Comparison of ENCODE assay signal across 13 cellular contexts in the genomic region with DNA sequence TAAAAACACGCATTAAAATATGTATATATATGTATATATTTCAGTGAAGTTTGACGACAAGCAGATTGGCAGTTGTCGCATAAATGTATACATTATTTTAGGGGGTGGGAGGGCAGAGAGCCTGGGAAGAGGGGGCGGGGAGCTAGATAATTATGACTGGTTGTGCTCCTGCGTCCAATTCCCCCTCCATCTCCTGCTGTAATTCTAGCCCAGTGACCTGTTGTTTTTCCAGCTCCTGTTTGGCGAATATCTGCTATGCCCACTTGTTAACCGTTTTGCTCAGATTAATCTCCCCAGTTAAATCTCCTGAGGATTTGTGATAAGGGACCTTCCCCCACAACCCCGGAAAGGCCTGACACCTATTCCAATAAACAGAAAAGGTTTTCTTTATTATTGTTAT. TPM values are rescaled to one million over a fixed set of nuclear protein-coding genes. Genes with fewer than 3 reads are reported as not detected.
DNase-seq lines count a peak whose midpoint lies in the region; ATAC-seq and TF ChIP-seq lines count a peak whose summit lies in the region.
"Had no signal": no experiment of that assay in that cellular context is flagged by ENCODE, and none has a peak within 500 bp of the region (broad histone marks: within the 10 kb centered on the region; RNA-seq: fewer than 3 reads in every experiment).

No MANE protein-coding gene starts in this region.

- TF ChIP-seq CTCF in left ventricle myocardium inferior (IDR thresholded peaks at IDR 0.05; ENCODE audit: borderline replicate concordance), result no peak
- no peak for TF ChIP-seq CTCF in heart left ventricle (IDR thresholded peaks at IDR 0.05)
- no peak for TF ChIP-seq CTCF in testis (IDR thresholded peaks at IDR 0.05)
- TF ChIP-seq CTCF in osteocyte (IDR thresholded peaks at IDR 0.05), result no peak

- intact Hi-C loops in left ventricle myocardium inferior (cut with micrococcal nuclease), result no loop called here
- intact Hi-C loops in heart left ventricle (cut with DNase I), result no loop called here
- intact Hi-C loops in testis (cut with DNase I; ENCODE audit: low total_unique reads), result no loop called here

- H3K9me3 Mint-ChIP-seq in osteocyte (ENCODE audit: unreplicated experiment), result no peaks in the 10 kb centered on the region
- H3K9me3 Mint-ChIP-seq: activated naive CD4-positive, alpha-beta T cell treated with anti-CD3 and anti-CD28 coated beads, Interleukin-2, amount 50 U/mL, for 72 hours; stimulated activated naive CD8-positive, alpha-beta T cell treated with anti-CD3 and anti-CD28 coated beads, Interleukin-15, amount 100 ng/mL, for 72 hours had no signal

- no peak overlapping the region for H3K4me3 Mint-ChIP-seq in osteocyte (ENCODE audit: unreplicated experiment)
- H3K4me3 Mint-ChIP-seq: IgD-negative memory B cell; stimulated activated naive CD8-positive, alpha-beta T cell treated with anti-CD3 and anti-CD28 coated beads, Interleukin-15, amount 100 ng/mL, for 72 hours had no signal

- H3K27ac Mint-ChIP-seq in osteocyte (ENCODE audit: unreplicated experiment), result no peak overlapping the region
- H3K27ac Mint-ChIP-seq: activated naive CD4-positive, alpha-beta T cell treated with anti-CD3 and anti-CD28 coated beads, Interleukin-2, amount 50 U/mL, for 72 hours; IgD-negative memory B cell; stimulated activated naive CD8-positive, alpha-beta T cell treated with anti-CD3 and anti-CD28 coated beads, Interleukin-15, amount 100 ng/mL, for 72 hours had no signal

- DNase-seq in left ventricle myocardium inferior, result no peak
- no peak for DNase-seq in heart left ventricle
- peak; percentile 54 for DNase-seq in NCI-H774 (lab: John Stamatoyannopoulos, UW)
- peak; percentile 51 for DNase-seq in testis
- no peak for DNase-seq in activated gamma-delta T cell treated with Interleukin-2 at 50 U/mL for 16 hours
- no peak for DNase-seq in osteocyte (ENCODE audit: extremely low spot score, unreplicated experiment)

- no peak for ATAC-seq in heart left ventricle
- ATAC-seq in HG03196 (IDR thresholded peaks at IDR 0.05; ENCODE audit: unreplicated experiment), result no peak
- ATAC-seq: activated CD4-positive, CD25-positive, alpha-beta regulatory T cell treated with anti-CD3 and anti-CD28 coated beads, Interleukin-2, amount 50 U/mL, for 24 hours; activated naive CD4-positive, alpha-beta T cell treated with anti-CD3 and anti-CD28 coated beads, Interleukin-2, amount 50 U/mL, for 72 hours had no signal

- no peak overlapping the region for H3K9ac ChIP-seq in iPS-15b (ENCODE audit: low read depth, low read length)

- H3K27me3 ChIP-seq in left ventricle myocardium inferior (ENCODE audit: low read depth) (peaks cover 75% of the 10 kb centered on the region), heart left ventricle (peaks cover 0 to 28% (median 0%) of the 10 kb centered on the region in 9 donors), iPS-15b (ENCODE audit: control insufficient read depth, insufficient read depth, low read length) (peaks cover 56% of the 10 kb centered on the region), testis (no peaks in the 10 kb centered on the region)

- no peaks in the 10 kb centered on the region for H3K36me3 Mint-ChIP-seq in osteocyte (ENCODE audit: unreplicated experiment)
- H3K36me3 Mint-ChIP-seq: activated naive CD4-positive, alpha-beta T cell treated with anti-CD3 and anti-CD28 coated beads, Interleukin-2, amount 50 U/mL, for 72 hours; IgD-negative memory B cell had no signal

- H3K27ac ChIP-seq in left ventricle myocardium inferior (replicated peaks) (no peak overlapping the region), heart left ventricle (no peak overlapping the region), testis (peak overlapping the region in 1 of 2 donors; percentile 64)

- H3K9me3 ChIP-seq in left ventricle myocardium inferior (replicated peaks) (no peaks in the 10 kb centered on the region), heart left ventricle (no peaks in the 10 kb centered on the region), iPS-15b (ENCODE audit: control insufficient read depth, insufficient read depth, low read length) (no peaks in the 10 kb centered on the region), testis (no peaks in the 10 kb centered on the region)

- H3K4me1 ChIP-seq in left ventricle myocardium inferior (peaks cover 9% of the 10 kb centered on the region), heart left ventricle (peaks cover 0 to 14% (median 0%) of the 10 kb centered on the region in 12 donors), iPS-15b (ENCODE audit: control insufficient read depth, insufficient read depth, low read length) (peaks cover 4% of the 10 kb centered on the region), testis (peaks cover 5% of the 10 kb centered on the region)

- peaks cover 27% of the 10 kb centered on the region for H3K27me3 Mint-ChIP-seq in osteocyte (ENCODE audit: unreplicated experiment)

- H3K36me3 ChIP-seq in left ventricle myocardium inferior (no peaks in the 10 kb centered on the region), heart left ventricle (no peaks in the 10 kb centered on the region), iPS-15b (ENCODE audit: control insufficient read depth, insufficient read depth, low read length) (no peaks in the 10 kb centered on the region), testis (ENCODE audit: low read depth, missing control alignments) (no peaks in the 10 kb centered on the region)

- H3K4me3 ChIP-seq in left ventricle myocardium inferior (peak overlapping the region; percentile 59), heart left ventricle (peak overlapping the region in 6 of 12 donors; percentile 49 to 61 (median 56)), iPS-15b (ENCODE audit: low read depth, low read length) (peak overlapping the region; percentile 59), testis (peak overlapping the region; percentile 62 to 71)
- H3K4me3 ChIP-seq: lung had no signal

- 10 to 16% (median 11%) methylated on average over 8 of the region's 8 CpGs for WGBS in heart left ventricle, 4 donors
- WGBS in testis, 2 donors, result 4 to 9% methylated on average over 8 of the region's 8 CpGs

- no peak for TF ChIP-seq POLR2A in heart left ventricle (IDR thresholded peaks at IDR 0.05)
- no peak for TF ChIP-seq POLR2A in testis (IDR thresholded peaks at IDR 0.05)

- H3K4me1 Mint-ChIP-seq in osteocyte (ENCODE audit: unreplicated experiment), result peaks cover 5% of the 10 kb centered on the region
- H3K4me1 Mint-ChIP-seq: stimulated activated naive CD8-positive, alpha-beta T cell treated with anti-CD3 and anti-CD28 coated beads, Interleukin-15, amount 100 ng/mL, for 72 hours had no signal

RNA-seq across cellular contexts. Expression of gene UNC80, which starts 0.7 kb away (rescaled TPM):
- total RNA-seq in left ventricle myocardium inferior (0.03 TPM), heart left ventricle (1 to 10 TPM in 1 of 9 donors, under 1 TPM in 3, not detected in 5; 0.27 to 1.4 (median 0.62) TPM), testis (10 to 100 TPM; 34.8 to 46.1 TPM), osteocyte (not detected in 2 replicates)
- polyA plus RNA-seq in heart left ventricle (under 1 TPM in 1 of 2 donors, not detected in 1; 0.04 TPM), testis (ENCODE audit: insufficient read depth, low read depth, low replicate concordance) (8.2 TPM)
- total RNA-seq: activated naive CD4-positive, alpha-beta T cell treated with anti-CD3 and anti-CD28 coated beads, Interleukin-2, amount 50 U/mL, for 72 hours had no signal
- polyA plus RNA-seq: IgD-negative memory B cell had no signal

Comparison
In these comparisons a context has a peak if more than half of its experiments do, and no peak if none do; other contexts are left out.
1. DNase-seq: peak in NCI-H774 (single experiment) and testis (single experiment); none in left ventricle myocardium inferior (single experiment), heart left ventricle (0 of 5), activated gamma-delta T cell treated with Interleukin-2 at 50 U/mL for 16 hours (single experiment) and osteocyte (single experiment).
2. RNA of gene UNC80, which starts 0.7 kb away (total RNA-seq): 34.8 to 46.1 TPM in testis; 0.27 to 1.4 TPM in heart left ventricle, 0.03 TPM in left ventricle myocardium inferior (single experiment) and not detected in osteocyte; every median in the first group is over 10 times any median in the second.